8 cellular contexts compared by ENCODE assay signal in genomic region chr20:23349338-23350006, GRCh38. TPM values are rescaled to one million over a fixed set of nuclear protein-coding genes. Genes with fewer than 3 reads are reported as not detected.
A peak's percentile ranks its signal among the peaks of the same experiment; 100 is the strongest.
DNase-seq lines count a peak whose midpoint lies in the region; ATAC-seq and TF ChIP-seq lines count a peak whose summit lies in the region.

No MANE protein-coding gene starts in this region.

- H3K4me3 ChIP-seq in BLaER1 (peak overlapping the region; percentile 96), gastroesophageal sphincter (peak overlapping the region; percentile 58 to 97), rectal smooth muscle tissue (ENCODE audit: low read length) (peak overlapping the region; percentile 90)

- peaks cover 6% of the 10 kb centered on the region for H3K36me3 Mint-ChIP-seq in WTC11

- DNase-seq in WTC11 (ENCODE audit: low spot score) (no peak), SIG-M5 treated with dmso at 0.1 percent for 504 hours (lab: John Stamatoyannopoulos, UW; ENCODE audit: unreplicated experiment) (no peak)
- no peak for DNase-seq in activated CD4-positive, alpha-beta T cell treated with anti-CD3 and anti-CD28 coated beads for 48 hours

- peak; percentile 14 for ATAC-seq in GM18867 (IDR thresholded peaks at IDR 0.05; ENCODE audit: unreplicated experiment)
- ATAC-seq in HG03175 (IDR thresholded peaks at IDR 0.05; ENCODE audit: unreplicated experiment): peak; percentile 15
- ATAC-seq in WTC11: peak; percentile 3
- peak; percentile 0 for ATAC-seq in gastroesophageal sphincter

- H3K27ac ChIP-seq in BLaER1 (peak overlapping the region; percentile 96), gastroesophageal sphincter (peak overlapping the region; percentile 94 to 99 (median 98)), rectal smooth muscle tissue (ENCODE audit: low read depth, low read length) (peak overlapping the region; percentile 100)

- 12 to 13% methylated on average over 6 to 11 of the region's 11 CpGs for WGBS in gastroesophageal sphincter (ENCODE audit: low coverage in 1 of 2), 2 donors

- TF ChIP-seq EP300 in gastroesophageal sphincter (IDR thresholded peaks at IDR 0.05): no peak

- H3K9me3 ChIP-seq in BLaER1: no peaks in the 10 kb centered on the region
- no peaks in the 10 kb centered on the region for H3K9me3 ChIP-seq in gastroesophageal sphincter

- POLR2A ChIA-PET in WTC11 (lab: Charles Lee): interaction anchor here (0.7 to 1.2 kb wide), 5 partner anchors 9 to 72 kb away, joined by 3 to 4 read pairs (median 4); partner anchors contain the start of genes GZF1 and NAPB

- no peak for TF ChIP-seq POLR2A in gastroesophageal sphincter (IDR thresholded peaks at IDR 0.05)

- TF ChIP-seq CTCF in WTC11 (IDR thresholded peaks at IDR 0.05): no peak
- peak in 3 of 4 experiments; percentile 53 to 69 (median 68) for TF ChIP-seq CTCF in gastroesophageal sphincter (IDR thresholded peaks at IDR 0.05)

- peak overlapping the region; percentile 97 for H3K4me3 Mint-ChIP-seq in WTC11

- H3K27me3 Mint-ChIP-seq in WTC11 (ENCODE audit: low read depth): no peaks in the 10 kb centered on the region; the same call in none of the 2 replicates

- no peaks in the 10 kb centered on the region for H3K9me3 Mint-ChIP-seq in WTC11

- peaks cover 19% of the 10 kb centered on the region for H3K36me3 ChIP-seq in BLaER1
- H3K36me3 ChIP-seq in gastroesophageal sphincter: peaks cover 0 to 8% of the 10 kb centered on the region in 2 donors
- no peaks in the 10 kb centered on the region for H3K36me3 ChIP-seq in rectal smooth muscle tissue (ENCODE audit: control insufficient read depth, insufficient read depth, low read length)

- peaks cover 34% of the 10 kb centered on the region for H3K4me1 Mint-ChIP-seq in WTC11

- H3K4me2 ChIP-seq in BLaER1: peak overlapping the region; percentile 89

- no peaks in the 10 kb centered on the region for H3K27me3 ChIP-seq in BLaER1
- no peaks in the 10 kb centered on the region for H3K27me3 ChIP-seq in gastroesophageal sphincter
- H3K27me3 ChIP-seq in rectal smooth muscle tissue (ENCODE audit: control insufficient read depth, insufficient read depth, low read length): no peaks in the 10 kb centered on the region

- CTCF ChIA-PET in WTC11 (lab: Charles Lee): interaction anchor here (0.6 to 2.5 kb wide), 19 partner anchors 9 to 1588 kb away, joined by 3 to 27 read pairs (median 5); partner anchors contain the start of genes NAPB and THBD

- H3K9ac ChIP-seq in BLaER1 (peak overlapping the region; percentile 97), rectal smooth muscle tissue (ENCODE audit: low read length) (peak overlapping the region; percentile 32)

- H3K4me1 ChIP-seq in BLaER1 (peaks cover 31% of the 10 kb centered on the region), gastroesophageal sphincter (peaks cover 0 to 35% (median 11%) of the 10 kb centered on the region in 3 donors), rectal smooth muscle tissue (ENCODE audit: control insufficient read depth, insufficient read depth, low read length) (peaks cover 10% of the 10 kb centered on the region)

- H4K20me1 ChIP-seq in BLaER1: peaks cover 34% of the 10 kb centered on the region

- peak overlapping the region; percentile 100 for H3K27ac Mint-ChIP-seq in WTC11

TF ChIP-seq in WTC11, 78 proteins besides CTCF, POLR2A, EP300 and RAD21:
- TF ChIP-seq, protein P1, sequence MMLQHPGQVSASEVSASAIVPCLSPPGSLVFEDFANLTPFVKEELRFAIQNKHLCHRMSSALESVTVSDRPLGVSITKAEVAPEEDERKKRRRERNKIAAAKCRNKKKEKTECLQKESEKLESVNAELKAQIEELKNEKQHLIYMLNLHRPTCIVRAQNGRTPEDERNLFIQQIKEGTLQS (CRISPR knock-in tag; conservative IDR thresholded peaks at IDR 0.05): no peak
- no peak for TF ChIP-seq TEAD1 (CRISPR knock-in tag; IDR thresholded peaks at IDR 0.05)
- TF ChIP-seq SP1 (CRISPR knock-in tag; conservative IDR thresholded peaks at IDR 0.05): no peak
- TF ChIP-seq ELF4 (CRISPR knock-in tag; IDR thresholded peaks at IDR 0.05; ENCODE audit: low read depth): no peak
- TF ChIP-seq JUN (CRISPR knock-in tag; IDR thresholded peaks at IDR 0.05): no peak

RNA-seq across cellular contexts. Expression of gene NXT1, which starts 1.1 kb away (rescaled TPM):
- 18.5 to 19.5 TPM (median 18.8 TPM) in 3 replicates for total RNA-seq in WTC11 (2021)
- total RNA-seq in gastroesophageal sphincter: 10 to 100 TPM; 21.3 to 42.0 (median 26.5) TPM

RNA-seq across cellular contexts. Expression of gene GZF1, which starts 12.5 kb away (rescaled TPM):
- 9.5 to 11.2 TPM (median 10.1 TPM) in 3 replicates for total RNA-seq in WTC11 (2021)
- total RNA-seq in gastroesophageal sphincter: 10 to 100 TPM; 13.5 to 18.8 (median 17.4) TPM
